In genomic region chr17:48589060-48589830, GRCh38 we compare ENCODE assay signal across 20 cellular contexts. TPM values are rescaled to one million over a fixed set of nuclear protein-coding genes. Genes with fewer than 3 reads are reported as not detected.
DNase-seq lines count a peak whose midpoint lies in the region; ATAC-seq and TF ChIP-seq lines count a peak whose summit lies in the region.
"Had no signal": no experiment of that assay in that cellular context is flagged by ENCODE, and none has a peak within 500 bp of the region (broad histone marks: within the 10 kb centered on the region; RNA-seq: fewer than 3 reads in every experiment).

No MANE protein-coding gene starts in this region.

- H4K20me1 ChIP-seq in OCI-LY3 (ENCODE audit: insufficient read depth, low read length) = no peaks in the 10 kb centered on the region

- H3K36me3 ChIP-seq in OCI-LY3 (replicated peaks; ENCODE audit: low read depth, low read length) (no peaks in the 10 kb centered on the region), kidney epithelial cell (ENCODE audit: control insufficient read depth, insufficient read depth, low read length) (peaks cover 3% of the 10 kb centered on the region)
- H3K36me3 ChIP-seq: BLaER1, heart left ventricle had no signal

- peak overlapping the region; percentile 82 for H3K4me3 ChIP-seq in AG10803 (ENCODE audit: low read length)
- peak overlapping the region; percentile 68 for H3K4me3 ChIP-seq in OCI-LY3 (ENCODE audit: low read length)
- H3K4me3 ChIP-seq in kidney epithelial cell (ENCODE audit: low read depth, low read length) = peak overlapping the region; percentile 68
- peak overlapping the region; percentile 60 for H3K4me3 ChIP-seq in skeletal muscle cell (ENCODE audit: low read depth, low read length)
- H3K4me3 ChIP-seq: BLaER1, heart left ventricle had no signal

- no peaks in the 10 kb centered on the region for H3K9me3 ChIP-seq in OCI-LY3 (ENCODE audit: insufficient read depth, low read length)
- H3K9me3 ChIP-seq: BLaER1, heart left ventricle had no signal

- H3K9ac ChIP-seq in OCI-LY3 (ENCODE audit: low read length) = peak overlapping the region; percentile 41
- H3K9ac ChIP-seq: BLaER1, KMS-11 had no signal

- DNase-seq in AG10803 (ENCODE audit: low read depth) (no peak), kidney epithelial cell (ENCODE audit: low read depth) (no peak), skeletal muscle cell (ENCODE audit: low read depth) (no peak)
- DNase-seq in activated CD4-positive, CD25-positive, alpha-beta regulatory T cell (lab: John Stamatoyannopoulos, UW) = no peak
- DNase-seq in stimulated activated CD8-positive, alpha-beta memory T cell treated with anti-CD3 and anti-CD28 coated beads, Interleukin-4, amount 100 ng/mL, for 48 hours = no peak
- DNase-seq in activated CD4-positive, CD25-positive, alpha-beta regulatory T cell treated with anti-CD3 and anti-CD28 coated beads, Interleukin-2, amount 50 U/mL, for 72 hours = no peak
- DNase-seq: activated CD4-positive, alpha-beta T cell treated with anti-CD3 and anti-CD28 coated beads for 1 hour; DMS79 treated with DMSO at 0.1 percent for 48 hours; heart left ventricle; NCI-H82; right cardiac atrium; stimulated activated CD4-positive, alpha-beta T cell treated with anti-CD3 and anti-CD28 coated beads, Interleukin-4, amount 100 ng/mL, for 4 hours had no signal

- H3K27ac ChIP-seq in OCI-LY3 (ENCODE audit: low read length) = no peak overlapping the region
- H3K27ac ChIP-seq: BLaER1, epithelial cell of prostate, KMS-11, RWPE1 had no signal

- H3K79me2 ChIP-seq in OCI-LY3 (ENCODE audit: low read length) = no peaks in the 10 kb centered on the region

- peaks cover 49% of the 10 kb centered on the region for H3K27me3 ChIP-seq in OCI-LY3 (ENCODE audit: low read depth, low read length)
- no peaks in the 10 kb centered on the region for H3K27me3 ChIP-seq in kidney epithelial cell (ENCODE audit: control insufficient read depth, insufficient read depth, low read length)

- H3K4me2 ChIP-seq in OCI-LY3 (ENCODE audit: low read length) = peak overlapping the region; percentile 76
- H3K4me2 ChIP-seq: BLaER1, KMS-11 had no signal

- TF ChIP-seq CTCF in AG10803 (conservative IDR thresholded peaks at IDR 0.05; ENCODE audit: low read length) = no peak
- no peak for TF ChIP-seq CTCF in OCI-LY3 (IDR thresholded peaks at IDR 0.05; ENCODE audit: low read depth, low read length)
- TF ChIP-seq CTCF in kidney epithelial cell (IDR thresholded peaks at IDR 0.05; ENCODE audit: insufficient read depth, low read length, poor library complexity, severe bottlenecking) = no peak

- peak overlapping the region; percentile 82; the same call in 1 of the 2 replicates for H2AFZ ChIP-seq in OCI-LY3 (ENCODE audit: low read depth, low read length)

- ATAC-seq in HG03280 (IDR thresholded peaks at IDR 0.05; ENCODE audit: unreplicated experiment) = no peak
- ATAC-seq: heart left ventricle; right cardiac atrium; stimulated activated memory B cell treated with anti-CD40 and anti-IgM and Interleukin-4, amounts not matched to agents 10 μg/mL and 1 μg/mL and 100 μg/mL, for 72 hours had no signal

- peaks cover 36% of the 10 kb centered on the region for H3K4me1 ChIP-seq in OCI-LY3 (ENCODE audit: low read length)

RNA-seq across cellular contexts. Expression of gene HOXB3, which starts 0.8 kb away (rescaled TPM):
- 24.0 and 31.1 TPM in 2 replicates for total RNA-seq in kidney epithelial cell

RNA-seq across cellular contexts. Expression of gene HOXB5, which starts 4.3 kb away (rescaled TPM):
- 3.6 and 3.8 TPM in 2 replicates for total RNA-seq in kidney epithelial cell
- total RNA-seq: chondrocyte had no signal

RNA-seq across cellular contexts. Expression of gene HOXB4, which starts 11.1 kb away (rescaled TPM):
- total RNA-seq in kidney epithelial cell = 3.6 and 4.4 TPM in 2 replicates
- total RNA-seq: chondrocyte had no signal

RNA-seq across cellular contexts. Expression of gene HOXB6, which starts 15.5 kb away (rescaled TPM):
- 29.8 and 30.7 TPM in 2 replicates for total RNA-seq in kidney epithelial cell
- total RNA-seq: chondrocyte had no signal

RNA-seq across cellular contexts. Expression of gene HOXB7, which starts 21.6 kb away (rescaled TPM):
- 26.3 and 27.2 TPM in 2 replicates for total RNA-seq in kidney epithelial cell
- total RNA-seq: chondrocyte had no signal
